1 cellular context compared by ENCODE assay signal in genomic region chr9:129442791-129443511, GRCh38.
TF ChIP-seq lines count a peak whose summit lies in the region.

No MANE protein-coding gene starts in this region.

TF ChIP-seq in HepG2, 621 proteins besides CTCF, POLR2A, EP300 and RAD21 (continued from another document and continues in another):
- TF ChIP-seq MXD3 (CRISPR knock-in tag; IDR thresholded peaks at IDR 0.05): peak; percentile 50; the same call in 1 of the 2 replicates
- no peak for TF ChIP-seq ZNF432 (CRISPR knock-in tag; IDR thresholded peaks at IDR 0.05; ENCODE audit: borderline replicate concordance)
- TF ChIP-seq RORA (CRISPR knock-in tag; IDR thresholded peaks at IDR 0.05): no peak
- TF ChIP-seq ZNF773 (CRISPR knock-in tag; IDR thresholded peaks at IDR 0.05; ENCODE audit: borderline replicate concordance): no peak
- no peak for TF ChIP-seq JUNB (CRISPR knock-in tag; IDR thresholded peaks at IDR 0.05; ENCODE audit: borderline replicate concordance)
- no peak for TF ChIP-seq NKX3-1 (CRISPR knock-in tag; IDR thresholded peaks at IDR 0.05)
- no peak for TF ChIP-seq AFF4 (CRISPR knock-in tag; IDR thresholded peaks at IDR 0.05)
- TF ChIP-seq SIX1 (CRISPR knock-in tag; IDR thresholded peaks at IDR 0.05; ENCODE audit: borderline replicate concordance): no peak
- TF ChIP-seq BORCS8-MEF2B (CRISPR knock-in tag; IDR thresholded peaks at IDR 0.05): peak; percentile 67; the same call in 1 of the 2 replicates
- TF ChIP-seq CHD4 (IDR thresholded peaks at IDR 0.05; ENCODE audit: borderline replicate concordance, low read length): no peak
- no peak for TF ChIP-seq ZNF749 (CRISPR knock-in tag; IDR thresholded peaks at IDR 0.05; ENCODE audit: borderline replicate concordance)
- no peak for TF ChIP-seq CBX5 (CRISPR knock-in tag; IDR thresholded peaks at IDR 0.05; ENCODE audit: borderline replicate concordance)
- TF ChIP-seq ELK4 (CRISPR knock-in tag; IDR thresholded peaks at IDR 0.05; ENCODE audit: borderline replicate concordance): no peak
- TF ChIP-seq HHEX (CRISPR knock-in tag; IDR thresholded peaks at IDR 0.05): no peak
- peak; percentile 83 for TF ChIP-seq HIC2 (CRISPR knock-in tag; IDR thresholded peaks at IDR 0.05; ENCODE audit: low read depth)
- no peak for TF ChIP-seq ZNF329 (CRISPR knock-in tag; IDR thresholded peaks at IDR 0.05; ENCODE audit: low read depth)
- TF ChIP-seq THAP11 (CRISPR knock-in tag; IDR thresholded peaks at IDR 0.05): no peak; the same call in 1 of the 2 replicates
- TF ChIP-seq NFKB2 (CRISPR knock-in tag; IDR thresholded peaks at IDR 0.05; ENCODE audit: borderline replicate concordance): no peak; the same call in 1 of the 2 replicates
- TF ChIP-seq KMT2B (CRISPR knock-in tag; IDR thresholded peaks at IDR 0.05): peak; percentile 52; the same call in 1 of the 2 replicates
- peak; percentile 69 for TF ChIP-seq ZNF205 (CRISPR knock-in tag; IDR thresholded peaks at IDR 0.05)
- TF ChIP-seq ZFP37 (CRISPR knock-in tag; IDR thresholded peaks at IDR 0.05; ENCODE audit: borderline replicate concordance): no peak
- no peak for TF ChIP-seq POLR2AphosphoS2 (IDR thresholded peaks at IDR 0.05; ENCODE audit: low read depth, low read length)
- TF ChIP-seq YY1 (IDR thresholded peaks at IDR 0.05; ENCODE audit: insufficient read depth, insufficient replicate concordance, low read depth, low read length): no peak
- TF ChIP-seq E2F1 (CRISPR knock-in tag; IDR thresholded peaks at IDR 0.05): no peak
- no peak for TF ChIP-seq CENPBD1 (CRISPR knock-in tag; IDR thresholded peaks at IDR 0.05; ENCODE audit: borderline replicate concordance, low read depth)
- TF ChIP-seq PLSCR1 (CRISPR knock-in tag; IDR thresholded peaks at IDR 0.05; ENCODE audit: borderline replicate concordance): no peak
- peak; percentile 77; the same call in 1 of the 2 replicates for TF ChIP-seq ZNF501 (CRISPR knock-in tag; IDR thresholded peaks at IDR 0.05)
- no peak for TF ChIP-seq PBX3 (CRISPR knock-in tag; IDR thresholded peaks at IDR 0.05; ENCODE audit: borderline replicate concordance)
- TF ChIP-seq ISX (CRISPR knock-in tag; conservative IDR thresholded peaks at IDR 0.05): no peak
- no peak for TF ChIP-seq ONECUT2 (CRISPR knock-in tag; IDR thresholded peaks at IDR 0.05)
- no peak for TF ChIP-seq ZNF737 (CRISPR knock-in tag; IDR thresholded peaks at IDR 0.05; ENCODE audit: borderline replicate concordance)
- no peak for TF ChIP-seq ZNF276 (CRISPR knock-in tag; IDR thresholded peaks at IDR 0.05; ENCODE audit: low read depth)
- TF ChIP-seq ZFX (CRISPR knock-in tag; IDR thresholded peaks at IDR 0.05; ENCODE audit: low read depth): peak; percentile 58
- no peak for TF ChIP-seq ZNF562 (CRISPR knock-in tag; IDR thresholded peaks at IDR 0.05; ENCODE audit: borderline replicate concordance)
- TF ChIP-seq NFIB (CRISPR knock-in tag; IDR thresholded peaks at IDR 0.05; ENCODE audit: borderline replicate concordance): no peak
- TF ChIP-seq ATF2 (CRISPR knock-in tag; IDR thresholded peaks at IDR 0.05): peak; percentile 46; the same call in 1 of the 2 replicates
- peak; percentile 59 for TF ChIP-seq XRCC5 (optimal IDR thresholded peaks at IDR 0.05; ENCODE audit: low read length)
- no peak for TF ChIP-seq ZNF367 (CRISPR knock-in tag; IDR thresholded peaks at IDR 0.05; ENCODE audit: borderline replicate concordance)
- no peak for TF ChIP-seq ZBTB43 (CRISPR knock-in tag; conservative IDR thresholded peaks at IDR 0.05)
- peak; percentile 97; the same call in 1 of the 2 replicates for TF ChIP-seq ZNF512B (CRISPR knock-in tag; IDR thresholded peaks at IDR 0.05; ENCODE audit: borderline replicate concordance)
- TF ChIP-seq SAFB2 (CRISPR knock-in tag; IDR thresholded peaks at IDR 0.05; ENCODE audit: borderline replicate concordance, low read depth): no peak
- TF ChIP-seq NRL (CRISPR knock-in tag; IDR thresholded peaks at IDR 0.05; ENCODE audit: borderline replicate concordance): 0 out of 2 replicates have a peak, but pooled peaks have one; percentile 41
- TF ChIP-seq RXRA (CRISPR knock-in tag; IDR thresholded peaks at IDR 0.05): peak; percentile 51; the same call in 1 of the 2 replicates
- TF ChIP-seq PRMT3 (CRISPR knock-in tag; IDR thresholded peaks at IDR 0.05; ENCODE audit: borderline replicate concordance, low read depth): no peak
